29 cellular contexts compared by ENCODE assay signal in genomic region chr2:117850015-117850414, GRCh38. TPM values are rescaled to one million over a fixed set of nuclear protein-coding genes. Genes with fewer than 3 reads are reported as not detected.
DNase-seq lines count a peak whose midpoint lies in the region; ATAC-seq, FAIRE-seq and TF ChIP-seq lines count a peak whose summit lies in the region.
"Had no signal": no experiment of that assay in that cellular context is flagged by ENCODE, and none has a peak within 500 bp of the region (broad histone marks: within the 10 kb centered on the region; RNA-seq: fewer than 3 reads in every experiment).

No MANE protein-coding gene starts in this region.

- DNase-seq in H7 (peak; percentile 68), H1 (ENCODE audit: low read depth in 1 of 2, low spot score in 2 of 2) (peak in 1 of 2 experiments; percentile 56), memory B cell (ENCODE audit: low spot score in 2 of 2) (no peak), BE2C (no peak), NCI-H526 treated with DMSO at 0.1 percent for 48 hours (lab: John Stamatoyannopoulos, UW) (no peak)
- no peak for DNase-seq in CD8-positive, alpha-beta memory T cell
- DNase-seq: activated CD4-positive, alpha-beta T cell treated with anti-CD3 and anti-CD28 coated beads for 36 hours; activated CD8-positive, alpha-beta T cell treated with anti-CD3 and anti-CD28 coated beads, Interleukin-2, amount 10 ng/mL, durations not matched to agents 7 days and 5 days; activated naive CD4-positive, alpha-beta T cell treated with anti-CD3 and anti-CD28 coated beads for 36 hours; caudate nucleus; DND-41; effector memory CD4-positive, alpha-beta T cell; erythroblast; lower lobe of right lung; naive thymus-derived CD8-positive, alpha-beta T cell; NCI-H2081; NCI-H510A; Peyer's patch; SHP77; stimulated activated naive CD8-positive, alpha-beta T cell treated with anti-CD3 and anti-CD28 coated beads, Interleukin-15, Interleukin-2, amounts not matched to agents 100 U/mL and 50 U/mL, for 24 hours; upper lobe of right lung had no signal

- FAIRE-seq in H1 (lab: Jason Lieb, UNC): peak; percentile 78
- FAIRE-seq: HTR-8/SVneo had no signal

- H3K23me2 ChIP-seq in H1 (ENCODE audit: low read depth, low read length): no peaks in the 10 kb centered on the region

- WGBS in H1 (ENCODE audit: extremely low coverage in 1 of 2, insufficient coverage in 1 of 2, insufficient read length in 1 of 2, insufficient replicate concordance in 2 of 2, low coverage in 1 of 2, low lambda C conversion rate in 2 of 2, missing lambda C conversion rate in 1 of 2), 2 experiments: 15% methylated on average over 7 of the region's 7 CpGs; no CpG with 5 or more reads in 1 of the 2 experiments

- no peak overlapping the region for H2BK15ac ChIP-seq in H1 (ENCODE audit: low read length)

- no peaks in the 10 kb centered on the region for H3K36me3 ChIP-seq in H7 (replicated peaks; ENCODE audit: control insufficient read depth, insufficient read depth, low read length)
- no peaks in the 10 kb centered on the region for H3K36me3 ChIP-seq in HUES6 (ENCODE audit: control insufficient read depth, insufficient read depth, low read length)
- no peaks in the 10 kb centered on the region for H3K36me3 ChIP-seq in H1 (ENCODE audit: control insufficient read depth in 2 of 4, insufficient read depth in 4 of 4, low read length in 3 of 4)
- H3K36me3 ChIP-seq in BE2C: no peaks in the 10 kb centered on the region
- no peaks in the 10 kb centered on the region for H3K36me3 ChIP-seq in CD8-positive, alpha-beta memory T cell (ENCODE audit: insufficient read depth, low read length)
- H3K36me3 ChIP-seq: BLaER1 treated with 17β-estradiol and CSF1 and Interleukin-3, amounts not matched to agents 10 nM and 100 nM; lower lobe of right lung; Peyer's patch; upper lobe of right lung had no signal

- no peak for TF ChIP-seq RAD21 in H1 (IDR thresholded peaks at IDR 0.05 in 1 of 2, conservative IDR thresholded peaks at IDR 0.05 in 1 of 2; ENCODE audit: low read depth in 2 of 2, low read length in 2 of 2)

- peaks cover 6% of the 10 kb centered on the region for H3K36me3 Mint-ChIP-seq in memory B cell
- H3K36me3 Mint-ChIP-seq in CD8-positive, alpha-beta memory T cell: peaks cover 0 to 8% (median 0%) of the 10 kb centered on the region in 3 donors

- H2BK120ac ChIP-seq in H1 (replicated peaks; ENCODE audit: low read depth, low read length): no peak overlapping the region

- no peak overlapping the region for H3K23ac ChIP-seq in H1 (ENCODE audit: insufficient read length)

- no peak overlapping the region for H3K27ac ChIP-seq in HUES6 (ENCODE audit: low read depth, low read length)
- H3K27ac ChIP-seq in H1 (ENCODE audit: low read depth, low read length): no peak overlapping the region
- no peak overlapping the region for H3K27ac ChIP-seq in CD8-positive, alpha-beta memory T cell (ENCODE audit: low read depth, low read length)
- H3K27ac ChIP-seq: BLaER1 treated with 17β-estradiol and CSF1 and Interleukin-3, amounts not matched to agents 10 nM and 100 nM; coronary artery; KMS-11; lower lobe of right lung; Peyer's patch; skin epidermis; upper lobe of right lung had no signal

- H3K9ac ChIP-seq in HUES6 (ENCODE audit: low read length) (no peak overlapping the region), H1 (replicated peaks in 1 of 4; ENCODE audit: extremely low read depth in 1 of 4, low read depth in 3 of 4, low read length in 3 of 4) (no peak overlapping the region; a peak in 1 of 7 replicates)
- H3K9ac ChIP-seq: BLaER1 treated with 17β-estradiol and CSF1 and Interleukin-3, amounts not matched to agents 10 nM and 100 nM; KMS-11 had no signal

- no peak for TF ChIP-seq EP300 in H1 (IDR thresholded peaks at IDR 0.05; ENCODE audit: borderline replicate concordance in 1 of 2, low read depth in 2 of 2, low read length in 2 of 2)

- no peaks in the 10 kb centered on the region for H3K4me1 Mint-ChIP-seq in memory B cell
- no peaks in the 10 kb centered on the region for H3K4me1 Mint-ChIP-seq in CD8-positive, alpha-beta memory T cell
- H3K4me1 Mint-ChIP-seq: activated CD4-positive, alpha-beta T cell treated with anti-CD3 and anti-CD28 coated beads for 36 hours; naive thymus-derived CD8-positive, alpha-beta T cell had no signal

- H4K91ac ChIP-seq in H1 (replicated peaks; ENCODE audit: insufficient read length, low read length): no peak overlapping the region

- H2AFZ ChIP-seq in H1 (ENCODE audit: low read length): peak overlapping the region; percentile 80

- H3K4me3 Mint-ChIP-seq in memory B cell: no peak overlapping the region
- H3K4me3 Mint-ChIP-seq in CD8-positive, alpha-beta memory T cell: no peak overlapping the region
- H3K4me3 Mint-ChIP-seq: activated CD4-positive, alpha-beta T cell treated with anti-CD3 and anti-CD28 coated beads for 36 hours; activated CD8-positive, alpha-beta T cell treated with anti-CD3 and anti-CD28 coated beads, Interleukin-2, amount 10 ng/mL, durations not matched to agents 7 days and 5 days; activated naive CD4-positive, alpha-beta T cell treated with anti-CD3 and anti-CD28 coated beads for 36 hours; naive thymus-derived CD8-positive, alpha-beta T cell; T-helper 2 cell treated with Interferon-gamma antibody and Interleukin-4, amounts not matched to agents 5 μg/mL and 100 μg/mL, for 36 hours had no signal

- H4K8ac ChIP-seq in H1 (ENCODE audit: extremely low read depth, insufficient read depth, low read length): no peak overlapping the region

- peaks cover 10% of the 10 kb centered on the region for H3K9me3 ChIP-seq in HUES6 (ENCODE audit: control insufficient read depth, insufficient read depth, low read depth, low read length)
- peaks cover 3 to 6% of the 10 kb centered on the region in 2 experiments; a peak in 1 of 4 replicates for H3K9me3 ChIP-seq in H1 (ENCODE audit: insufficient read depth in 2 of 2, low read depth in 1 of 2, low read length in 1 of 2)
- no peaks in the 10 kb centered on the region for H3K9me3 ChIP-seq in BE2C
- no peaks in the 10 kb centered on the region for H3K9me3 ChIP-seq in CD8-positive, alpha-beta memory T cell (ENCODE audit: low read length)
- H3K9me3 ChIP-seq: lower lobe of right lung, Peyer's patch, upper lobe of right lung had no signal

- no peak overlapping the region for H2BK5ac ChIP-seq in H1 (ENCODE audit: low read depth, low read length)

- H3K18ac ChIP-seq in H1 (ENCODE audit: extremely low read depth, low read length): no peak overlapping the region

- no peaks in the 10 kb centered on the region for H3K79me2 ChIP-seq in H1 (ENCODE audit: control insufficient read depth in 1 of 2, insufficient read depth in 2 of 2, low read length in 2 of 2)

- H3K79me1 ChIP-seq in H1 (ENCODE audit: low read depth, low read length): no peaks in the 10 kb centered on the region

- H3K4me1 ChIP-seq in HUES6 (ENCODE audit: control insufficient read depth, insufficient read depth, low read length) (peaks cover 27% of the 10 kb centered on the region; the same call in 1 of the 2 replicates), H1 (replicated peaks in 1 of 4; ENCODE audit: control insufficient read depth in 3 of 4, insufficient read depth in 4 of 4, low read length in 3 of 4) (peaks cover 0 to 11% (median 4%) of the 10 kb centered on the region in 4 experiments; a peak in 6 of 7 replicates), BE2C (no peaks in the 10 kb centered on the region)
- no peaks in the 10 kb centered on the region for H3K4me1 ChIP-seq in CD8-positive, alpha-beta memory T cell (ENCODE audit: insufficient read depth, low read length)
- H3K4me1 ChIP-seq: lower lobe of right lung, Peyer's patch, upper lobe of right lung had no signal

- TF ChIP-seq CTCF in H1 (IDR thresholded peaks at IDR 0.05; ENCODE audit: control extremely low read depth in 1 of 3, insufficient read depth in 1 of 3, low read depth in 1 of 3, low read length in 3 of 3): no peak
- no peak for TF ChIP-seq CTCF in BE2C (IDR thresholded peaks at IDR 0.05; ENCODE audit: low read depth, low read length)

- H3K27me3 Mint-ChIP-seq in memory B cell: peaks cover 26% of the 10 kb centered on the region
- peaks cover 33 to 78% of the 10 kb centered on the region in 2 donors for H3K27me3 Mint-ChIP-seq in CD8-positive, alpha-beta memory T cell

- peak overlapping the region; percentile 12 for H3K27ac Mint-ChIP-seq in memory B cell
- peak overlapping the region in 1 of 8 donors; percentile 57 for H3K27ac Mint-ChIP-seq in CD8-positive, alpha-beta memory T cell
- H3K27ac Mint-ChIP-seq: activated CD4-positive, alpha-beta T cell treated with anti-CD3 and anti-CD28 coated beads for 36 hours; activated CD8-positive, alpha-beta T cell treated with anti-CD3 and anti-CD28 coated beads, Interleukin-2, amount 10 ng/mL, durations not matched to agents 7 days and 5 days; activated naive CD4-positive, alpha-beta T cell treated with anti-CD3 and anti-CD28 coated beads for 36 hours; naive thymus-derived CD8-positive, alpha-beta T cell; T-helper 2 cell treated with Interferon-gamma antibody and Interleukin-4, amounts not matched to agents 5 μg/mL and 100 μg/mL, for 36 hours had no signal

- H2BK12ac ChIP-seq in H1 (ENCODE audit: low read depth, low read length): no peak overlapping the region

- POLR2A ChIA-PET in H1 (lab: Charles Lee; ENCODE audit: partially characterized antibody): interaction anchor here (0.6 to 2.4 kb wide), 7 partner anchors 9 to 82 kb away, joined by 3 to 24 read pairs (median 4); no protein-coding TSS in a partner anchor
- POLR2A ChIA-PET in CD8-positive, alpha-beta memory T cell (lab: Charles Lee): no interaction called here

- H3K4ac ChIP-seq in H1 (replicated peaks; ENCODE audit: insufficient read length, low read depth, low read length): no peak overlapping the region

- H3K9me3 Mint-ChIP-seq in memory B cell: peaks cover 4% of the 10 kb centered on the region
- H3K9me3 Mint-ChIP-seq in CD8-positive, alpha-beta memory T cell: peaks cover 0 to 2% (median 0%) of the 10 kb centered on the region in 5 donors
- H3K9me3 Mint-ChIP-seq: activated naive CD4-positive, alpha-beta T cell treated with anti-CD3 and anti-CD28 coated beads for 36 hours; T-helper 2 cell treated with Interferon-gamma antibody and Interleukin-4, amounts not matched to agents 5 μg/mL and 100 μg/mL, for 36 hours had no signal

- no peaks in the 10 kb centered on the region; the same call in 1 of the 2 replicates for H3K27me3 ChIP-seq in H7 (ENCODE audit: control insufficient read depth, insufficient read depth, low read length)
- peaks cover 8% of the 10 kb centered on the region; the same call in 1 of the 2 replicates for H3K27me3 ChIP-seq in HUES6 (ENCODE audit: control insufficient read depth, insufficient read depth, low read length)
- no peaks in the 10 kb centered on the region for H3K27me3 ChIP-seq in H1 (replicated peaks in 1 of 4; ENCODE audit: control insufficient read depth in 3 of 4, extremely low read depth in 1 of 4, insufficient read depth in 3 of 4, low read length in 3 of 4)
- peaks cover 3% of the 10 kb centered on the region; the same call in 1 of the 2 replicates for H3K27me3 ChIP-seq in BE2C
- peaks cover 8% of the 10 kb centered on the region for H3K27me3 ChIP-seq in CD8-positive, alpha-beta memory T cell (ENCODE audit: insufficient read depth, low read length, poor library complexity, severe bottlenecking)
- H3K27me3 ChIP-seq: BLaER1 treated with 17β-estradiol and CSF1 and Interleukin-3, amounts not matched to agents 10 nM and 100 nM; Peyer's patch had no signal

- H4K5ac ChIP-seq in H1 (ENCODE audit: insufficient read length, low read depth, low read length): no peak overlapping the region

- H4K20me1 ChIP-seq in H1 (replicated peaks in 1 of 2; ENCODE audit: control insufficient read depth in 1 of 2, insufficient read depth in 2 of 2, low read length in 2 of 2): no peaks in the 10 kb centered on the region
- H4K20me1 ChIP-seq: BLaER1 treated with 17β-estradiol and CSF1 and Interleukin-3, amounts not matched to agents 10 nM and 100 nM had no signal

- ATAC-seq in memory B cell (ENCODE audit: low read depth) (no peak), HG03469 (IDR thresholded peaks at IDR 0.05; ENCODE audit: unreplicated experiment) (no peak)
- ATAC-seq: activated CD4-positive, alpha-beta T cell treated with anti-CD3 and anti-CD28 coated beads for 36 hours; activated CD8-positive, alpha-beta T cell treated with anti-CD3 and anti-CD28 coated beads, Interleukin-2, amount 10 ng/mL, durations not matched to agents 7 days and 5 days; lower lobe of right lung; naive thymus-derived CD8-positive, alpha-beta T cell; stimulated activated naive CD8-positive, alpha-beta T cell treated with anti-CD3 and anti-CD28 coated beads, Interleukin-15, Interleukin-2, amounts not matched to agents 100 U/mL and 50 U/mL, for 24 hours; upper lobe of right lung had no signal

- CTCF ChIA-PET in H1 (lab: Charles Lee; ENCODE audit: partially characterized antibody): interaction anchor here (1.7 to 4.7 kb wide), 3 partner anchors 9 to 118 kb away, joined by 5 to 19 read pairs (median 14); no protein-coding TSS in a partner anchor
- CTCF ChIA-PET in CD8-positive, alpha-beta memory T cell (lab: Charles Lee): no interaction called here

- H3K4me3 ChIP-seq in H7 (ENCODE audit: insufficient read depth, low read depth, low read length) (peak overlapping the region; percentile 26; the same call in 1 of the 2 replicates), HUES6 (ENCODE audit: low read depth, low read length) (peak overlapping the region; percentile 25; the same call in 1 of the 2 replicates), H1 (ENCODE audit: extremely low read depth in 1 of 4, insufficient read depth in 2 of 4, low read depth in 3 of 4, low read length in 4 of 4) (peak overlapping the region in 1 of 4 experiments; percentile 46; a peak in 2 of 8 replicates), BE2C (ENCODE audit: low read depth, low read length) (no peak overlapping the region)
- no peak overlapping the region for H3K4me3 ChIP-seq in CD8-positive, alpha-beta memory T cell (ENCODE audit: low read length)
- H3K4me3 ChIP-seq: BLaER1 treated with 17β-estradiol and CSF1 and Interleukin-3, amounts not matched to agents 10 nM and 100 nM; coronary artery; lower lobe of right lung; Peyer's patch; skin epidermis; upper lobe of right lung had no signal

- H3K56ac ChIP-seq in H1 (replicated peaks; ENCODE audit: insufficient read length, low read depth, low read length): no peak overlapping the region

- peak overlapping the region; percentile 53 to 55 for H3K4me2 ChIP-seq in H1 (ENCODE audit: insufficient read depth in 1 of 2, low read depth in 2 of 2, low read length in 2 of 2)
- H3K4me2 ChIP-seq: BLaER1 treated with 17β-estradiol and CSF1 and Interleukin-3, amounts not matched to agents 10 nM and 100 nM; KMS-11 had no signal

- H3K14ac ChIP-seq in H1 (ENCODE audit: insufficient read length): no peak overlapping the region

- H2AK5ac ChIP-seq in H1 (ENCODE audit: low read depth, low read length): no peak overlapping the region

- peak in 1 of 2 experiments; percentile 81; a peak in 2 of 3 replicates for TF ChIP-seq POLR2A in H1 (IDR thresholded peaks at IDR 0.05; ENCODE audit: control extremely low read depth in 1 of 2, low read depth in 2 of 2, low read length in 2 of 2)

- H2BK20ac ChIP-seq in H1 (ENCODE audit: low read length): no peak overlapping the region

RNA-seq across cellular contexts. Expression of gene DDX18, which starts 35.5 kb away (rescaled TPM):
- 74.3 and 91.3 TPM in 2 replicates for total RNA-seq in H7 (2014; rRNA removed; shearing (Covaris generic))
- total RNA-seq in H1 (2021; fragmentation: NEBNext Ultra II Directional; extraction: Animal tissue kit (Norgen Biotek cat#: 25700)): 111 and 119 TPM in 2 replicates
- 21.2 and 31.3 TPM in 2 replicates for polyA plus RNA-seq in H1 (2011; rRNA removed)
- 47.3 TPM for polyA plus RNA-seq in H1 (2011; cell fraction: cytosol; rRNA removed)
- polyA plus RNA-seq in H1 (2011; cell fraction: nucleus; rRNA removed): 48.3 TPM
- 62.6 to 111 TPM (median 75.6 TPM) in 4 replicates for polyA plus RNA-seq in H1 (2012, experiment 1 of 2)
- 5.1 TPM for polyA plus RNA-seq in H1 (2012, experiment 2 of 2)
- 105 TPM for polyA plus RNA-seq in H1 (2013, experiment 1 of 2)
- 106 TPM for polyA plus RNA-seq in H1 (2013, experiment 2 of 2)
- 87.8 and 166 TPM in 2 replicates for polyA minus RNA-seq in H1 (2011; rRNA and poly(A)+ RNA removed)
- polyA minus RNA-seq in H1 (2011; cell fraction: cytosol; rRNA and poly(A)+ RNA removed): 28.3 TPM
- 103 TPM for polyA minus RNA-seq in H1 (2011; cell fraction: nucleus; rRNA and poly(A)+ RNA removed)
- polyA plus RNA-seq in BE2C (2012; ENCODE audit: insufficient read depth, insufficient read length, low read depth): 68.0 TPM
- total RNA-seq in CD8-positive, alpha-beta memory T cell: 100 to 1,000 TPM; 147 to 151 TPM
- polyA plus RNA-seq in CD8-positive, alpha-beta memory T cell: 46.2 TPM

Comparison
In these comparisons a context has a peak if more than half of its experiments do, and no peak if none do; other contexts are left out.
1. H3K4me3 ChIP-seq: peak in H7 (single experiment) and HUES6 (single experiment); none in BE2C (single experiment) and CD8-positive, alpha-beta memory T cell (single experiment).